10 cellular contexts compared by ENCODE assay signal in genomic region chr5:135391123-135391868, GRCh38. TPM values are rescaled to one million over a fixed set of nuclear protein-coding genes. Genes with fewer than 3 reads are reported as not detected.
DNase-seq lines count a peak whose midpoint lies in the region; ATAC-seq and TF ChIP-seq lines count a peak whose summit lies in the region.
"Had no signal": no experiment of that assay in that cellular context is flagged by ENCODE, and none has a peak within 500 bp of the region (broad histone marks: within the 10 kb centered on the region; RNA-seq: fewer than 3 reads in every experiment).

No MANE protein-coding gene starts in this region.

- no peak overlapping the region for H3K18ac ChIP-seq in mesendoderm (ENCODE audit: low read length)

- DNase-seq in AG09309 (ENCODE audit: low read depth) (peak; percentile 72), HFFc6 (peak; percentile 88), natural killer cell (no peak), cerebellar cortex (ENCODE audit: low spot score) (no peak), mesendoderm (no peak), Ammon's horn (ENCODE audit: low spot score) (no peak), PC-9 (no peak)
- DNase-seq: NCI-H69 had no signal

- H3K4me1 Mint-ChIP-seq in HFFc6 (ENCODE audit: low read depth): peaks cover 97% of the 10 kb centered on the region
- peaks cover 97% of the 10 kb centered on the region for H3K4me1 Mint-ChIP-seq in dendritic cell treated with granulocyte-macrophage colony-stimulating factor and Interleukin-4, amounts not matched to agents 40 ng/mL and 50 ng/mL, for 4 days (ENCODE audit: low read depth)
- peaks cover 92 to 94% of the 10 kb centered on the region in 2 donors for H3K4me1 Mint-ChIP-seq in natural killer cell

- peaks cover 15% of the 10 kb centered on the region; the same call in 1 of the 2 replicates for H3F3A ChIP-seq in PC-9 (ENCODE audit: insufficient read depth, low read depth)

- BruUV-seq in PC-9 (replicated peaks; lab: Mats Ljungman, UMichigan): no TSS peak

- peaks cover 3% of the 10 kb centered on the region for H3K36me3 ChIP-seq in mesendoderm (ENCODE audit: control insufficient read depth, insufficient read depth, low read length)
- peaks cover 28% of the 10 kb centered on the region; the same call in 1 of the 2 replicates for H3K36me3 ChIP-seq in PC-9 (ENCODE audit: low read depth)

- peaks cover 56% of the 10 kb centered on the region for H3K79me2 ChIP-seq in mesendoderm (ENCODE audit: control insufficient read depth, insufficient read depth, low read length)
- peaks cover 93% of the 10 kb centered on the region for H3K79me2 ChIP-seq in PC-9 (ENCODE audit: low read depth)

- H3K23ac ChIP-seq in mesendoderm (ENCODE audit: low read length): no peak overlapping the region

- H3K79me1 ChIP-seq in mesendoderm (ENCODE audit: low read length): peaks cover 49% of the 10 kb centered on the region

- POLR2A ChIA-PET in PC-9 (lab: Charles Lee; ENCODE audit: unreplicated experiment): no interaction called here

- H2BK120ac ChIP-seq in mesendoderm (ENCODE audit: low read depth, low read length): no peak overlapping the region

- H3K9me3 Mint-ChIP-seq in HFFc6: no peaks in the 10 kb centered on the region
- H3K9me3 Mint-ChIP-seq in dendritic cell treated with granulocyte-macrophage colony-stimulating factor and Interleukin-4, amounts not matched to agents 40 ng/mL and 50 ng/mL, for 4 days: no peaks in the 10 kb centered on the region
- no peaks in the 10 kb centered on the region for H3K9me3 Mint-ChIP-seq in natural killer cell

- no peak overlapping the region for H2AK5ac ChIP-seq in mesendoderm (ENCODE audit: low read length)

- peaks cover 4% of the 10 kb centered on the region; the same call in 1 of the 2 replicates for H3K27me3 Mint-ChIP-seq in HFFc6 (ENCODE audit: insufficient read depth)
- no peaks in the 10 kb centered on the region for H3K27me3 Mint-ChIP-seq in dendritic cell treated with granulocyte-macrophage colony-stimulating factor and Interleukin-4, amounts not matched to agents 40 ng/mL and 50 ng/mL, for 4 days
- no peaks in the 10 kb centered on the region for H3K27me3 Mint-ChIP-seq in natural killer cell (ENCODE audit: low read depth in 2 of 2)

- H3K4me1 ChIP-seq in mesendoderm (ENCODE audit: control insufficient read depth, low read depth, low read length) (peaks cover 10% of the 10 kb centered on the region), PC-9 (replicated peaks; ENCODE audit: insufficient read depth) (peaks cover 30% of the 10 kb centered on the region)

- H3K27ac ChIP-seq in mesendoderm (ENCODE audit: low read depth, low read length): no peak overlapping the region
- no peak overlapping the region for H3K27ac ChIP-seq in PC-9

- H3K56ac ChIP-seq in mesendoderm (ENCODE audit: low read length): no peak overlapping the region

- H3K9ac ChIP-seq in mesendoderm (ENCODE audit: low read length): no peak overlapping the region

- no peak overlapping the region for H2BK15ac ChIP-seq in mesendoderm (replicated peaks; ENCODE audit: low read depth)

- CTCF ChIA-PET in PC-9 (lab: Charles Lee): no interaction called here

- H3K27me3 ChIP-seq in mesendoderm (ENCODE audit: insufficient read depth, low read length, poor library complexity): no peaks in the 10 kb centered on the region
- H3K27me3 ChIP-seq in PC-9 (ENCODE audit: insufficient read depth, low read depth): no peaks in the 10 kb centered on the region

- H3K4me3 ChIP-seq in AG09309 (ENCODE audit: control insufficient read depth, low read depth, low read length) (no peak overlapping the region), mesendoderm (ENCODE audit: low read length) (no peak overlapping the region), PC-9 (no peak overlapping the region)

- ATAC-seq in natural killer cell: no peak

- peaks cover 92% of the 10 kb centered on the region for H4K20me1 ChIP-seq in PC-9 (ENCODE audit: insufficient read depth)

- intact Hi-C loops in dendritic cell treated with granulocyte-macrophage colony-stimulating factor and Interleukin-4, amounts not matched to agents 40 ng/mL and 50 ng/mL, for 4 days (cut with micrococcal nuclease): no loop called here
- intact Hi-C loops in natural killer cell (cut with micrococcal nuclease) (no loop called here), PC-9 (cut with micrococcal nuclease; ENCODE audit: unreplicated experiment) (no loop called here)

- no CpG with 5 or more reads among the region's 6 CpGs for whole genome bisulfite sequencing in mesendoderm (ENCODE audit: extremely low coverage, insufficient coverage, low lambda C conversion rate)

- no peak overlapping the region for H3K4me2 ChIP-seq in mesendoderm (ENCODE audit: low read length)
- no peak overlapping the region for H3K4me2 ChIP-seq in PC-9

- no peak overlapping the region for H2BK5ac ChIP-seq in mesendoderm (ENCODE audit: low read length)

- TF ChIP-seq CTCF in AG09309 (IDR thresholded peaks at IDR 0.05; ENCODE audit: control insufficient read depth, insufficient read depth, low read depth, low read length, missing control alignments): no peak
- peak; percentile 33; the same call in 1 of the 2 replicates for TF ChIP-seq CTCF in HFFc6 (IDR thresholded peaks at IDR 0.05)
- TF ChIP-seq CTCF in natural killer cell (IDR thresholded peaks at IDR 0.05): no peak
- TF ChIP-seq CTCF in PC-9 (conservative IDR thresholded peaks at IDR 0.05): no peak

- no peak overlapping the region for H3K4ac ChIP-seq in mesendoderm (ENCODE audit: low read depth, low read length)

- H3K27ac Mint-ChIP-seq in HFFc6 (peak overlapping the region; percentile 91), natural killer cell (peak overlapping the region; percentile 3 to 70)
- peak overlapping the region; percentile 98 for H3K27ac Mint-ChIP-seq in dendritic cell treated with granulocyte-macrophage colony-stimulating factor and Interleukin-4, amounts not matched to agents 40 ng/mL and 50 ng/mL, for 4 days

- peaks cover 50% of the 10 kb centered on the region for H3K36me3 Mint-ChIP-seq in HFFc6 (ENCODE audit: low read depth)
- H3K36me3 Mint-ChIP-seq in dendritic cell treated with granulocyte-macrophage colony-stimulating factor and Interleukin-4, amounts not matched to agents 40 ng/mL and 50 ng/mL, for 4 days (ENCODE audit: low read depth): peaks cover 91% of the 10 kb centered on the region
- H3K36me3 Mint-ChIP-seq in natural killer cell: no peaks in the 10 kb centered on the region

- peak overlapping the region; percentile 70 for H3K4me3 Mint-ChIP-seq in HFFc6
- peak overlapping the region; percentile 61 for H3K4me3 Mint-ChIP-seq in dendritic cell treated with granulocyte-macrophage colony-stimulating factor and Interleukin-4, amounts not matched to agents 40 ng/mL and 50 ng/mL, for 4 days
- H3K4me3 Mint-ChIP-seq in natural killer cell: no peak overlapping the region

- no peak overlapping the region for H4K5ac ChIP-seq in mesendoderm (ENCODE audit: low read length)

- H3K9me3 ChIP-seq in PC-9 (ENCODE audit: insufficient read depth, low read depth): no peaks in the 10 kb centered on the region

- no peak overlapping the region for H2AFZ ChIP-seq in PC-9

- H3K9me2 ChIP-seq in PC-9 (ENCODE audit: insufficient read depth): no peaks in the 10 kb centered on the region

- H4K8ac ChIP-seq in mesendoderm (ENCODE audit: low read depth, low read length): no peak overlapping the region

RNA-seq across cellular contexts. Expression of gene MACROH2A1, which starts 7.7 kb away (rescaled TPM):
- total RNA-seq in HFFc6 (2021; fragmentation: NEBNext Ultra II Directional; extraction: Animal tissue kit (Norgen Biotek cat#: 25700)): 100 to 1,000 TPM; 116 to 144 (median 127) TPM
- total RNA-seq in natural killer cell (100 to 1,000 TPM; 139 to 160 (median 139) TPM), PC-9 (2021) (223 and 294 TPM in 2 replicates)
- 89.6 TPM for polyA plus RNA-seq in mesendoderm (2013, experiment 1 of 2)
- polyA plus RNA-seq in mesendoderm (2013, experiment 2 of 2): 91.7 TPM

RNA-seq across cellular contexts. Expression of gene DCANP1, which starts 55.9 kb away (rescaled TPM):
- total RNA-seq in HFFc6 (2021; fragmentation: NEBNext Ultra II Directional; extraction: Animal tissue kit (Norgen Biotek cat#: 25700)): not detected
- under 1 TPM in 1 of 3 donors, not detected in 2; 0.07 TPM for total RNA-seq in natural killer cell
- not detected for polyA plus RNA-seq in mesendoderm (2013, experiment 1 of 2)
- not detected for polyA plus RNA-seq in mesendoderm (2013, experiment 2 of 2)
- not detected in 2 replicates for total RNA-seq in PC-9 (2021)
- total RNA-seq: glomerular endothelial cell had no signal

Comparison
In these comparisons a context has a peak if more than half of its experiments do, and no peak if none do; other contexts are left out.
1. DNase-seq: peak in AG09309 (single experiment) and HFFc6 (single experiment); none in natural killer cell (single experiment), cerebellar cortex (single experiment), mesendoderm (single experiment), Ammon's horn (single experiment) and PC-9 (0 of 2).
2. H3K27ac Mint-ChIP-seq: peak in every context shown above with its lines; median percentile 98 in dendritic cell treated with granulocyte-macrophage colony-stimulating factor and Interleukin-4, amounts not matched to agents 40 ng/mL and 50 ng/mL, for 4 days; 91 in HFFc6; 36 in natural killer cell.